ENCODE assay signal across 23 cellular contexts in the genomic region with DNA sequence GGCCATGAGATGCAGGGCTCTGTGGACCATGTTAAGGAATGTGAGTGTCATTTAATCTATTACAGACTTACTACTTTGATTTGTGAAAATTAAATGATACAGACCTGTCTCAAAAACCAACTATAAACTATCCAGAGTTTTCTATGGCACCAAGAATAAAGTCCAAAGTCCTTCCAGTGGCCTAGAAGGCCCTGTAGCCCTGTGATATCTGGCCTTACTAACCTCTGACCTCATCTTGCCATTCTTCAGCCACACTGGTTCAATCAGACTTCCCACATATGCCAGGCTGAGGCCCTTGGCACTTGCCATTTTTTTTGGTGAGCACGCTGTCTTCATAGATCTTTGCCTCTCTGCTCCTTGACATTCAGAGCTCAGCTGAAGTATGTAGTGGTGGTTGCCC. TPM values are rescaled to one million over a fixed set of nuclear protein-coding genes. Genes with fewer than 3 reads are reported as not detected.
DNase-seq lines count a peak whose midpoint lies in the region; ATAC-seq, FAIRE-seq and TF ChIP-seq lines count a peak whose summit lies in the region.
"Had no signal": no experiment of that assay in that cellular context is flagged by ENCODE, and none has a peak within 500 bp of the region (broad histone marks: within the 10 kb centered on the region; RNA-seq: fewer than 3 reads in every experiment).

No MANE protein-coding gene starts in this region.

- H3K27ac Mint-ChIP-seq in endothelial cell (ENCODE audit: unreplicated experiment): no peak overlapping the region
- H3K27ac Mint-ChIP-seq: CD4-positive, alpha-beta T cell; HFFc6 had no signal

- ATAC-seq in right lobe of liver: peak in 3 of 4 donors; percentile 35 to 79 (median 46)
- ATAC-seq: A549 had no signal

- POLR2A ChIA-PET in GM10248 (lab: Yijun Ruan, JAX): no interaction called here

- H3K27me3 ChIP-seq in right lobe of liver (no peaks in the 10 kb centered on the region), small intestine (ENCODE audit: control insufficient read depth in 2 of 2, insufficient read depth in 2 of 2, low read length in 2 of 2) (no peaks in the 10 kb centered on the region)
- H3K27me3 ChIP-seq: BE2C; BLaER1 treated with 17β-estradiol and CSF1 and Interleukin-3, amounts not matched to agents 10 nM and 100 nM had no signal

- peaks cover 33% of the 10 kb centered on the region for H3K36me3 Mint-ChIP-seq in endothelial cell (ENCODE audit: low read depth, unreplicated experiment)

- H3K9me3 ChIP-seq in right lobe of liver: no peaks in the 10 kb centered on the region
- no peaks in the 10 kb centered on the region for H3K9me3 ChIP-seq in small intestine (ENCODE audit: control insufficient read depth, low read depth)
- H3K9me3 ChIP-seq: BE2C, HAP-1 had no signal

- no peak for TF ChIP-seq POLR2A in right lobe of liver (IDR thresholded peaks at IDR 0.05)

- CTCF ChIA-PET in GM10248 (lab: Yijun Ruan, JAX): no interaction called here

- H3K27ac ChIP-seq in right lobe of liver (no peak overlapping the region), small intestine (ENCODE audit: low read depth in 1 of 2, low read length in 1 of 2) (no peak overlapping the region)
- H3K27ac ChIP-seq: A549; BLaER1 treated with 17β-estradiol and CSF1 and Interleukin-3, amounts not matched to agents 10 nM and 100 nM had no signal

- H3K4me3 ChIP-seq in right lobe of liver: no peak overlapping the region
- H3K4me3 ChIP-seq in small intestine (ENCODE audit: low read depth in 1 of 2, low read length in 2 of 2): no peak overlapping the region
- H3K4me3 ChIP-seq: A549; BLaER1 treated with 17β-estradiol and CSF1 and Interleukin-3, amounts not matched to agents 10 nM and 100 nM; HAP-1 had no signal

- H3K36me3 ChIP-seq in right lobe of liver (peaks cover 0 to 10% (median 2%) of the 10 kb centered on the region in 4 donors), small intestine (ENCODE audit: control insufficient read depth in 2 of 2, insufficient read depth in 2 of 2, low read length in 2 of 2) (peaks cover 3 to 14% of the 10 kb centered on the region in 2 donors)

- 88% methylated on average over 1 of the region's 1 CpG for WGBS in right lobe of liver (ENCODE audit: insufficient coverage, low coverage, low lambda C conversion rate, missing lambda C conversion rate)
- 96 to 100% (median 100%) methylated on average over 1 of the region's 1 CpG for WGBS in small intestine, 3 donors

- peak; percentile 21 for FAIRE-seq in D721Med (lab: Jason Lieb, UNC)
- no peak for FAIRE-seq in small intestine (lab: Jason Lieb, UNC)
- FAIRE-seq: A549, GM12892, H54 had no signal

- H3K4me3 Mint-ChIP-seq in endothelial cell (ENCODE audit: unreplicated experiment): peak overlapping the region; percentile 77
- H3K4me3 Mint-ChIP-seq: CD4-positive, alpha-beta T cell; CD8-positive, alpha-beta memory T cell; HFFc6 had no signal

- H3K4me1 ChIP-seq in right lobe of liver (no peaks in the 10 kb centered on the region), small intestine (ENCODE audit: control insufficient read depth in 2 of 2, insufficient read depth in 1 of 2, low read depth in 1 of 2, low read length in 1 of 2) (no peaks in the 10 kb centered on the region)

- peaks cover 27% of the 10 kb centered on the region for H3K4me1 Mint-ChIP-seq in endothelial cell (ENCODE audit: unreplicated experiment)

- intact Hi-C loops in right lobe of liver (cut with DNase I): no loop called here

- peaks cover 5% of the 10 kb centered on the region for H3K9me3 Mint-ChIP-seq in endothelial cell (ENCODE audit: unreplicated experiment)

- no peaks in the 10 kb centered on the region for H3K27me3 Mint-ChIP-seq in endothelial cell (ENCODE audit: unreplicated experiment)
- H3K27me3 Mint-ChIP-seq: CD4-positive, alpha-beta T cell; CD8-positive, alpha-beta memory T cell had no signal

- DNase-seq in D721Med (ENCODE audit: insufficient read length, low spot score) (no peak), endothelial cell (ENCODE audit: low spot score) (no peak), right lobe of liver (no peak), small intestine (peak; percentile 23), activated T-cell treated with anti-CD3 and anti-CD28 coated beads for 4 hours (no peak), medulla oblongata (ENCODE audit: extremely low spot score) (no peak), GM10248 (ENCODE audit: extremely low spot score) (no peak)
- DNase-seq: 8988T; ACHN; AML-193; BE2C; CD4-positive, alpha-beta T cell; CD8-positive, alpha-beta memory T cell; DMS53; DMS79 treated with DMSO at 0.1 percent for 48 hours; GF-D8; GOT3; HFFc6 had no signal

- TF ChIP-seq CTCF in D721Med (IDR thresholded peaks at IDR 0.05; ENCODE audit: insufficient read depth, missing control alignments) (no peak), endothelial cell (IDR thresholded peaks at IDR 0.05; ENCODE audit: unreplicated experiment) (no peak), right lobe of liver (IDR thresholded peaks at IDR 0.05) (no peak), GM10248 (IDR thresholded peaks at IDR 0.05; ENCODE audit: control extremely low read depth, extremely low read depth, low read depth, missing control alignments) (no peak)

RNA-seq across cellular contexts. Expression of gene NTPCR, which starts 7.7 kb away (rescaled TPM):
- 57.1 TPM for total RNA-seq in endothelial cell (ENCODE audit: unreplicated experiment)
- total RNA-seq in right lobe of liver: 10 to 100 TPM; 15.9 to 28.2 (median 19.7) TPM
- polyA plus RNA-seq in small intestine: 10 to 100 TPM; 48.5 to 61.1 (median 55.1) TPM
